Comparison of ENCODE assay signal across 2 cellular contexts in the genomic region with DNA sequence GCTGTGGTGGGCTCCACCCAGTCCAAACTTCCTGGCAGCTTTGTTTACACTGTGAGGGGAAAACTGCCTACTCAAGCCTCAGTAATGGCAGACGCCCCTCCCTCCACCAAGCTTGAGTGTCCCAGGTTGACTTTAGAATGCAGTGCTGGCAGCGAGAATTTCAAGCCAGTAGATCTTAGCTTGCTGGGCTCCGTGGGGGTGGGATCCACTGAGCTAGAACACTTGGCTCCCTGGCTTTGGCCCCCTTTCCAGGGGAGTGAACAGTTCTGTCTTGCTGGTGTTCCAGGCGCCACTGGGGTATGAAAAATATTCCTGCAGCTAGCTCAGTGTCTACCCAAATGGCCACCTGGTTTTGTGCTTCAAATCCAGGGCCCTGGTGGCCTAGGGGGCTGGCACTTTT. TPM values are rescaled to one million over a fixed set of nuclear protein-coding genes. Genes with fewer than 3 reads are reported as not detected.
"Had no signal": no experiment of that assay in that cellular context is flagged by ENCODE, and none has a peak within 500 bp of the region (broad histone marks: within the 10 kb centered on the region; RNA-seq: fewer than 3 reads in every experiment).

No MANE protein-coding gene starts in this region.

RNA-seq across cellular contexts. Expression of a gene that starts 49.6 kb away (rescaled TPM):
- polyA plus RNA-seq: immature natural killer cell; naive thymus-derived CD4-positive, alpha-beta T cell had no signal
